8 cellular contexts compared by ENCODE assay signal in the genomic region with DNA sequence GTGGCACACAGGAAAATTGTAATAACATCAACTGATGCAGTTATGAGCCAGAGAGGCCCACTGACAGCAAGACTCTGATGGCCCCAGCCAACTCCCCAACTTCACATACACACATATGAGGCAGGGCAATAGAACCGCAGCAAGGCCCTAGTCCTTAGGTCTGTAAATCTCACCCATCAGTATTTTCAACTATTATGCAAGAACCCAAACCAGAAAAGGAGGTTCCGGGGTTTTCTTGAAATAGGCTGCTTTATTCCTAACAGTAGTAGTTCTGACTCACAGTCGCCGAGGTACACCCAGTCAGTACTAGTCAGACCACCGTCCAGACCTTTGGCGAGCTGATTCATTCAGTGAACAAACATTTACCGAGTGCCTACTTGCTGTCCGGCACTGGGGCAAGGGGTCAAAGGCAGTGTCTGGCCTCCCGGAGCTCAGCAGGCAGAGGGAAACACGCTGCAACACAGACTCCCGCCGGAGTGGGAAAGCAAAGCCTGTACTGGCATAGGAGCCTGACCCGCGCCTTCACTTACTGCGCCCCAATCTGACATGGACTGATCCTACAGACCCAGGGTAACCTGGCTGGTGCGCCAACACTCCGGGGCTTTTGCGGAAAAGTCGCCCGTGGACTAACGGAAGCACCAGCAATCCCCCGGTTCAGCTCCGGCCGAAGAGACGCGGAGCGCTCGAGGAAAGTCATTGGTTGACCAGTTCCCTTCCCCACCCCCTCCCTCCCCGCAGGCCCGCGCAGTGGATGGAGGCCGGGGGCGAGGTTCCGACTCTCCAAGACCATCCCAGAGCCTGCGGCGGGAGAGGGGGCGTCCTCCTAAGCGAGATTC.
DNase-seq lines count a peak whose midpoint lies in the region; ATAC-seq and TF ChIP-seq lines count a peak whose summit lies in the region.

No MANE protein-coding gene starts in this region.

- H3K36me3 ChIP-seq in ES-I3 (ENCODE audit: insufficient read depth, low read length) (no peaks in the 10 kb centered on the region), OCI-LY1 (ENCODE audit: insufficient read depth, low read length) (no peaks in the 10 kb centered on the region), neutrophil (no peaks in the 10 kb centered on the region)

- no peaks in the 10 kb centered on the region for H4K20me1 ChIP-seq in OCI-LY1 (ENCODE audit: insufficient read depth, low read length)

- H3K4me2 ChIP-seq in OCI-LY1 (ENCODE audit: low read length): no peak overlapping the region

- ATAC-seq in HG03520 (IDR thresholded peaks at IDR 0.05; ENCODE audit: unreplicated experiment) (no peak), HG02759 (IDR thresholded peaks at IDR 0.05; ENCODE audit: unreplicated experiment) (no peak)

- H2AFZ ChIP-seq in OCI-LY1 (ENCODE audit: low read length): no peak overlapping the region

- H3K9me3 ChIP-seq in ES-I3 (ENCODE audit: control insufficient read depth, insufficient read depth, low read length) (no peaks in the 10 kb centered on the region), OCI-LY1 (ENCODE audit: low read length) (no peaks in the 10 kb centered on the region), neutrophil (no peaks in the 10 kb centered on the region)

- H3K27me3 ChIP-seq in OCI-LY1 (ENCODE audit: insufficient read depth, low read length) (peaks cover 11% of the 10 kb centered on the region), neutrophil (peaks cover 91% of the 10 kb centered on the region)

- H3K79me2 ChIP-seq in OCI-LY1 (ENCODE audit: insufficient read depth, low read length): no peaks in the 10 kb centered on the region

- H3K27ac ChIP-seq in OCI-LY1 (ENCODE audit: low read depth, low read length, poor library complexity, severe bottlenecking): no peak overlapping the region
- no peak overlapping the region for H3K27ac ChIP-seq in neutrophil

- peaks cover 19% of the 10 kb centered on the region for H3K4me1 ChIP-seq in ES-I3 (ENCODE audit: insufficient read depth, low read length)
- peaks cover 3% of the 10 kb centered on the region for H3K4me1 ChIP-seq in OCI-LY1 (ENCODE audit: insufficient read depth, low read length, severe bottlenecking)
- H3K4me1 ChIP-seq in neutrophil (ENCODE audit: control insufficient read depth in 1 of 2, insufficient read depth in 1 of 2, low read depth in 1 of 2, low read length in 1 of 2): peaks cover 12 to 17% of the 10 kb centered on the region in 2 experiments

- peak; percentile 24 for DNase-seq in fibroblast of the conjunctiva (ENCODE audit: low read depth)
- DNase-seq in activated T-cell treated with anti-CD3 and anti-CD28 coated beads, Interleukin-2, amount 50 U/mL, for 48 hours: no peak
- no peak for DNase-seq in activated CD8-positive, alpha-beta memory T cell treated with anti-CD3 and anti-CD28 coated beads for 24 hours

- H3K9ac ChIP-seq in ES-I3 (ENCODE audit: low read depth, low read length) (peak overlapping the region; percentile 71), OCI-LY1 (ENCODE audit: low read length) (no peak overlapping the region; the same call in 1 of the 2 replicates)

- no peaks in the 10 kb centered on the region for H3F3A ChIP-seq in OCI-LY1 (ENCODE audit: insufficient read depth, low read length)

- H3K9me2 ChIP-seq in OCI-LY1 (ENCODE audit: low read depth, low read length): no peaks in the 10 kb centered on the region

- H3K4me3 ChIP-seq in OCI-LY1 (ENCODE audit: low read depth, low read length, poor library complexity, severe bottlenecking) (peak overlapping the region; percentile 59), neutrophil (ENCODE audit: low read depth in 1 of 2, low read length in 1 of 2) (peak overlapping the region; percentile 38 to 54)

- TF ChIP-seq CTCF in OCI-LY1 (IDR thresholded peaks at IDR 0.05; ENCODE audit: low read length) (no peak), neutrophil (IDR thresholded peaks at IDR 0.05) (no peak)
